ENCODE assay signal across 12 cellular contexts in the genomic region with DNA sequence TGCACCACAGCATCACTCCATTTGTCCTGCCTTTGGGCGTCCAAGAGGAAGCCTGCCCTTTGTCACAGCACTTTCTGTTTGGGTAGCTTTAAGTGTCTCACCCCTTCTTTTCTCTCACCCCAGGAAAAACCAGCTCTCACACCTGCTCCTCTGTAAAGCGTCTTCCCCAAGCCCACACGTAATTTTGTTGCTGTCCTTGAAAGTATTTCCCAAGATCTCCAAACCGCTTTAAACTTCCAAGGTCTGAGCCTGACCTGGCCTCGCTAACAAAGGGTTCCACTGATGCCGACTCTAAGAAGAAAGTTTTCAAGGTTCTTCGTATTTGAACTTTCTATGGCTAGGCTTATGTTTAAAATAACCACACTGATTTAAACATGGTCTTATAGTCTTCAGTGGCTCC. TPM values are rescaled to one million over a fixed set of nuclear protein-coding genes. Genes with fewer than 3 reads are reported as not detected.
DNase-seq lines count a peak whose midpoint lies in the region; ATAC-seq and TF ChIP-seq lines count a peak whose summit lies in the region.
"Had no signal": no experiment of that assay in that cellular context is flagged by ENCODE, and none has a peak within 500 bp of the region (broad histone marks: within the 10 kb centered on the region; RNA-seq: fewer than 3 reads in every experiment).

No MANE protein-coding gene starts in this region.

- ATAC-seq in activated T-cell treated with anti-CD3 and anti-CD28 coated beads, Interleukin-2, amount 50 U/mL, for 4 hours, result no peak
- ATAC-seq: SK-N-SH treated with all-trans-retinoic acid at 6 μM for 48 hours had no signal

- H3K9ac ChIP-seq in muscle layer of colon (ENCODE audit: low read length), result no peak overlapping the region

- CTCF ChIA-PET in HEK293T (lab: Yijun Ruan, JAX), result no interaction called here

- H3K27ac ChIP-seq in ascending aorta, result peak overlapping the region; percentile 96 to 98
- H3K27ac ChIP-seq in muscle layer of colon (ENCODE audit: low read depth, low read length), result peak overlapping the region; percentile 74
- peak overlapping the region; percentile 90 to 98 for H3K27ac ChIP-seq in tibial artery

- H3K4me1 ChIP-seq in ascending aorta (peaks cover 13 to 67% of the 10 kb centered on the region in 2 donors), muscle layer of colon (ENCODE audit: insufficient read depth, low read length) (peaks cover 84% of the 10 kb centered on the region), tibial artery (peaks cover 4 to 93% (median 61%) of the 10 kb centered on the region in 4 donors)

- H3K4me1 Mint-ChIP-seq in activated T-cell treated with anti-CD3 and anti-CD28 coated beads, Interleukin-2, amount 50 U/mL, for 4 hours (ENCODE audit: low read depth), result peaks cover 51% of the 10 kb centered on the region

- TF ChIP-seq CTCF in ascending aorta (IDR thresholded peaks at IDR 0.05) (no peak), tibial artery (IDR thresholded peaks at IDR 0.05) (no peak)

- H3K4me3 Mint-ChIP-seq in activated T-cell treated with anti-CD3 and anti-CD28 coated beads, Interleukin-2, amount 50 U/mL, for 4 hours, result peak overlapping the region; percentile 23
- H3K4me3 Mint-ChIP-seq: activated naive CD8-positive, alpha-beta T cell treated with anti-CD3 and anti-CD28 coated beads, Interleukin-2, amount 10 ng/mL, durations not matched to agents 7 days and 5 days had no signal

- intact Hi-C loops in ascending aorta (cut with DNase I), result no loop called here
- intact Hi-C loops in tibial artery (cut with DNase I; ENCODE audit: low total_unique reads), result no loop called here

- H3K4me3 ChIP-seq in ascending aorta (peak overlapping the region; percentile 6 to 79), muscle layer of colon (ENCODE audit: low read depth in 1 of 2, low read length in 2 of 2) (no peak overlapping the region), tibial artery (peak overlapping the region in 1 of 2 donors; percentile 16)

- H3K27me3 ChIP-seq in ascending aorta (no peaks in the 10 kb centered on the region), muscle layer of colon (ENCODE audit: control insufficient read depth in 1 of 2, insufficient read depth in 2 of 2, low read length in 2 of 2) (no peaks in the 10 kb centered on the region), tibial artery (no peaks in the 10 kb centered on the region)

- peaks cover 15% of the 10 kb centered on the region for H3K36me3 Mint-ChIP-seq in activated T-cell treated with anti-CD3 and anti-CD28 coated beads, Interleukin-2, amount 50 U/mL, for 4 hours (ENCODE audit: insufficient read depth)

- H3K9me3 ChIP-seq in ascending aorta (no peaks in the 10 kb centered on the region), muscle layer of colon (ENCODE audit: low read length) (no peaks in the 10 kb centered on the region), tibial artery (no peaks in the 10 kb centered on the region)

- DNase-seq in activated T-cell treated with anti-CD3 and anti-CD28 coated beads, Interleukin-2, amount 50 U/mL, for 4 hours, result no peak
- no peak for DNase-seq in activated T-cell treated with anti-CD3 and anti-CD28 coated beads, Interleukin-2, amount 50 U/mL, for 1 hour
- no peak for DNase-seq in ascending aorta (ENCODE audit: low spot score in 2 of 2)
- no peak for DNase-seq in tibial artery
- DNase-seq in NAMALWA (ENCODE audit: low spot score), result no peak
- DNase-seq in HEK293T (ENCODE audit: extremely low spot score), result no peak
- no peak for DNase-seq in GDM1 (lab: John Stamatoyannopoulos, UW)
- DNase-seq: activated CD4-positive, alpha-beta T cell treated with anti-CD3 and anti-CD28 coated beads for 4 hours; activated naive CD8-positive, alpha-beta T cell treated with anti-CD3 and anti-CD28 coated beads, Interleukin-2, amount 10 ng/mL, durations not matched to agents 7 days and 5 days; DMS53 had no signal

- POLR2A ChIA-PET in HEK293T (lab: Yijun Ruan, JAX), result no interaction called here

- no peaks in the 10 kb centered on the region for H3K27me3 Mint-ChIP-seq in activated T-cell treated with anti-CD3 and anti-CD28 coated beads, Interleukin-2, amount 50 U/mL, for 4 hours (ENCODE audit: low read depth)
- H3K27me3 Mint-ChIP-seq: activated naive CD8-positive, alpha-beta T cell treated with anti-CD3 and anti-CD28 coated beads, Interleukin-2, amount 10 ng/mL, durations not matched to agents 7 days and 5 days had no signal

- H3K9me3 Mint-ChIP-seq in activated T-cell treated with anti-CD3 and anti-CD28 coated beads, Interleukin-2, amount 50 U/mL, for 4 hours, result no peaks in the 10 kb centered on the region
- H3K9me3 Mint-ChIP-seq: activated naive CD8-positive, alpha-beta T cell treated with anti-CD3 and anti-CD28 coated beads, Interleukin-2, amount 10 ng/mL, durations not matched to agents 7 days and 5 days had no signal

- H3K36me3 ChIP-seq in ascending aorta (peaks cover 3 to 16% of the 10 kb centered on the region in 2 donors), muscle layer of colon (ENCODE audit: insufficient read depth, low read length) (no peaks in the 10 kb centered on the region), tibial artery (no peaks in the 10 kb centered on the region)

TF ChIP-seq in HEK293T, 16 proteins besides CTCF, POLR2A, EP300 and RAD21:
- no peak for TF ChIP-seq ELF4 (IDR thresholded peaks at IDR 0.05)
- TF ChIP-seq L3MBTL2 (conservative IDR thresholded peaks at IDR 0.05), result no peak

RNA-seq across cellular contexts. Expression of a gene that starts 5.3 kb away (rescaled TPM):
- total RNA-seq in activated T-cell treated with anti-CD3 and anti-CD28 coated beads, Interleukin-2, amount 50 U/mL, for 4 hours, result 10 to 100 TPM; 48.9 to 72.6 (median 64.1) TPM
- 228 TPM for total RNA-seq in ascending aorta

Comparison
In these comparisons a context has a peak if more than half of its experiments do, and no peak if none do; other contexts are left out.
1. H3K4me3 ChIP-seq: peak in ascending aorta (2 of 2); none in muscle layer of colon (0 of 2).
2. Peak in every context shown above with its lines, with median percentiles within 50 percentile points of each other: H3K27ac ChIP-seq.